24 cellular contexts compared by ENCODE assay signal in the genomic region with DNA sequence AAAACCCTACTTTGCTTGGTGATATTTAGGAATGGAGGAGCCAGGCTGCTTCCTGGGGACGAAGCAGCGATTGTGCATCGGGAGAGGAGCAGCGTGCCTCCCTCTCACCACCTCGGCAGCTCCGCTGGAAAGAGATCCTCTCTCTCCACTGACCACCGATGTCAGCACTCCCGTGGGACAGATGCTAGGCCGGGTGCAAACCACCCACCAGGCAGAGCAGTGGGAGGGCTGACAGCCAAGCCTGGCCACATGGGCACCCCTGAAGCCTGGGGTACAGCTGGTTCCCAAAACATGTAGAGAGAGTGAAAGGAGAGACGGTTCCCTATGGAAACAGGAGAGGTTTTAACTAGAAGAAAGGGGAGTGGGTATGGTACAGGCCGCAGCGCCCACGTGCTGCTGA.
"Had no signal": no experiment of that assay in that cellular context is flagged by ENCODE, and none has a peak within 500 bp of the region (broad histone marks: within the 10 kb centered on the region; RNA-seq: fewer than 3 reads in every experiment).

No MANE protein-coding gene starts in this region.

- H3K9me3 ChIP-seq: breast epithelium had no signal

- H3K9ac ChIP-seq: KMS-11 had no signal

- H3K4me3 Mint-ChIP-seq: activated CD4-positive, alpha-beta memory T cell treated with anti-CD3 and anti-CD28 coated beads for 36 hours; activated CD4-positive, alpha-beta T cell treated with anti-CD3 and anti-CD28 coated beads, Interleukin-2, amount 10 ng/mL, durations not matched to agents 7 days and 5 days; activated naive CD4-positive, alpha-beta T cell treated with anti-CD3 and anti-CD28 coated beads, Interleukin-2, amount 50 U/mL, for 24 hours; activated T-cell treated with anti-CD3 and anti-CD28 coated beads, Interleukin-2, amount 50 U/mL, for 72 hours; T-cell had no signal

- H3K4me1 Mint-ChIP-seq: activated CD4-positive, alpha-beta T cell treated with anti-CD3 and anti-CD28 coated beads, Interleukin-2, amount 10 ng/mL, durations not matched to agents 7 days and 5 days; activated naive CD4-positive, alpha-beta T cell treated with anti-CD3 and anti-CD28 coated beads, Interleukin-2, amount 50 U/mL, for 24 hours; T-cell had no signal

- FAIRE-seq: TTC549 had no signal

- H3K4me1 ChIP-seq: breast epithelium had no signal

- H3K27ac Mint-ChIP-seq: activated CD4-positive, alpha-beta memory T cell treated with anti-CD3 and anti-CD28 coated beads for 36 hours; activated CD4-positive, alpha-beta T cell treated with anti-CD3 and anti-CD28 coated beads, Interleukin-2, amount 10 ng/mL, durations not matched to agents 7 days and 5 days; activated naive CD4-positive, alpha-beta T cell treated with anti-CD3 and anti-CD28 coated beads, Interleukin-2, amount 50 U/mL, for 24 hours; activated T-cell treated with anti-CD3 and anti-CD28 coated beads, Interleukin-2, amount 50 U/mL, for 72 hours; activated T-helper 2 cell treated with anti-CD3 and anti-CD28 coated beads, Interferon-gamma antibody, Interleukin-2, Interleukin-4, amounts not matched to agents 10 μg/mL and 5 μg/mL and 100 μg/mL, durations not matched to agents 14 hours and 24 hours and 36 hours; T-cell had no signal

- H3K4me3 ChIP-seq: breast epithelium, PC-9 had no signal

- H3K4me2 ChIP-seq: KMS-11, PC-9 had no signal

- ATAC-seq: activated T-cell treated with anti-CD3 and anti-CD28 coated beads, Interleukin-2, amount 50 U/mL, for 72 hours; T-cell had no signal

- H3K27me3 ChIP-seq: breast epithelium had no signal

- H3K27me3 Mint-ChIP-seq: activated CD4-positive, alpha-beta T cell treated with anti-CD3 and anti-CD28 coated beads, Interleukin-2, amount 10 ng/mL, durations not matched to agents 7 days and 5 days had no signal

- H3K27ac ChIP-seq: breast epithelium, KMS-11, PC-9, VCaP had no signal

- H2AFZ ChIP-seq: PC-9 had no signal

- H3K9me3 Mint-ChIP-seq: activated CD4-positive, alpha-beta memory T cell treated with anti-CD3 and anti-CD28 coated beads for 36 hours; activated CD4-positive, alpha-beta T cell treated with anti-CD3 and anti-CD28 coated beads, Interleukin-2, amount 10 ng/mL, durations not matched to agents 7 days and 5 days; activated naive CD4-positive, alpha-beta T cell treated with anti-CD3 and anti-CD28 coated beads, Interleukin-2, amount 50 U/mL, for 24 hours; activated T-cell treated with anti-CD3 and anti-CD28 coated beads, Interleukin-2, amount 50 U/mL, for 72 hours; activated T-helper 2 cell treated with anti-CD3 and anti-CD28 coated beads, Interferon-gamma antibody, Interleukin-2, Interleukin-4, amounts not matched to agents 10 μg/mL and 5 μg/mL and 100 μg/mL, durations not matched to agents 14 hours and 24 hours and 36 hours had no signal

- H3K36me3 ChIP-seq: breast epithelium had no signal

- DNase-seq: activated CD4-positive, alpha-beta memory T cell treated with anti-CD3 and anti-CD28 coated beads for 36 hours; activated CD4-positive, alpha-beta T cell treated with anti-CD3 and anti-CD28 coated beads, Interleukin-2, amount 10 ng/mL, durations not matched to agents 7 days and 5 days; activated CD4-positive, CD25-positive, alpha-beta regulatory T cell; activated CD8-positive, alpha-beta memory T cell treated with anti-CD3 and anti-CD28 coated beads for 24 hours; activated naive CD4-positive, alpha-beta T cell; activated T-cell treated with anti-CD3 and anti-CD28 coated beads, Interleukin-2, amount 50 U/mL, for 72 hours; NCI-H1092; NCI-H1417 treated with DMSO at 0.1 percent for 48 hours; NCI-H1694; NCI-H2029 treated with DMSO at 0.1 percent for 48 hours; NCI-H345; NCI-H510A treated with DMSO at 0.1 percent for 48 hours; NCI-H69; PC-9; SIG-M5; T-cell; T-helper 2 cell; T1000 had no signal

- H3K36me3 Mint-ChIP-seq: activated CD4-positive, alpha-beta memory T cell treated with anti-CD3 and anti-CD28 coated beads for 36 hours; activated naive CD4-positive, alpha-beta T cell treated with anti-CD3 and anti-CD28 coated beads, Interleukin-2, amount 50 U/mL, for 24 hours; T-cell had no signal
